8 cellular contexts compared by ENCODE assay signal in the genomic region with DNA sequence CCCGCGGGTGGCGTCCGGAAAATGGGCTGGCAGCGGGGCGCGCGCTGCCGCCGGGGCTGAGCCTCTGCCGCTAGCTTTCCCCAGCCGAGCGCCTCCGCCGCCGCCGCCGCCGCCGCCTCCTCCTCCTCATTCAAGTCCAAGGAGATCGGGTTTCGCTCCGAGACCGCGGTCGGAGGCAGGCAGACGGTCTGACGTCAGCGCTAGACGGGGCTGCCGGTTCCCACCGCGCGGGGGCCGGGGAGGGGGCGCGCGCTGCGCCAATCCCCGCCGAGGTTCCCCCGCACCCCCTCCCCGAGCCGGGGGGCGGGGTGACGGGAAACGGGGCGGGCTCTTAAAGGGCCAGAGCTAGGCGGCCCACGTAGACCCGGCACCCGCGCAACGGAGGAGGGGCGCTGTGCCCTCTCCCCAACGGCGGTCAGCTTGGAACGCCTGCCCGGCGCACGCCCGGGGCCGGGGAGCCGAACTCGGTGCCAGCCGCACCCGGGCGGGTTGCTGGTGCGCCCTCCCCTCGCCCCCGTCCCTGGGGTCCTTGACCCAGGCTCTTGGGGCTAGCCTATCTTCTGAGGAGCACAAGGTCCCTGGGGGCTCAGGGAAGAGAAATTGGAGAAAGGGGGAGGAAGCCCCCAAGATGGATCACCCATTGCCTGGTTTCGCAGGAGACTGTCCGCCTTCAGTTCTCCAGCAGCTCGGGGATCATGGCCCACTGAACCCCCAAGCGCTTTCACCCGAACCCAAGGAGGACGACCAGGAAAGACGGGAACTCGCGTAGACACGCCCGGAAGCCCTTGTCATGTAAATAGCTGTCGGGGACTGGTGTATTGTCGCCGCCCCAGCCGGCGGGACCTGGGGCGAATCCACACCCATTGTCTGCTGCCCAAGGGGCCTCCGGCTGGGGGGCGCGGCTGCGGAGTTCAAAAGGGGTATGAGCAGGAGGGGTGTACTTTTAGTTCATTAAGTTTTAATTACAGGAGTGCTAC. TPM values are rescaled to one million over a fixed set of nuclear protein-coding genes. Genes with fewer than 3 reads are reported as not detected.
DNase-seq lines count a peak whose midpoint lies in the region; ATAC-seq and TF ChIP-seq lines count a peak whose summit lies in the region.

A gene with protein sequence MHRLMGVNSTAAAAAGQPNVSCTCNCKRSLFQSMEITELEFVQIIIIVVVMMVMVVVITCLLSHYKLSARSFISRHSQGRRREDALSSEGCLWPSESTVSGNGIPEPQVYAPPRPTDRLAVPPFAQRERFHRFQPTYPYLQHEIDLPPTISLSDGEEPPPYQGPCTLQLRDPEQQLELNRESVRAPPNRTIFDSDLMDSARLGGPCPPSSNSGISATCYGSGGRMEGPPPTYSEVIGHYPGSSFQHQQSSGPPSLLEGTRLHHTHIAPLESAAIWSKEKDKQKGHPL (minus strand): TSS at position 193 of the 977 bp plus-strand sequence. CDS start 433 bp downstream, outside the sequence.

- intact Hi-C loops in uterus (cut with DNase I; ENCODE audit: low total_unique reads), result no loop called here

- H3K27me3 ChIP-seq in rectal smooth muscle tissue (ENCODE audit: control insufficient read depth, insufficient read depth, low read length), result no peaks in the 10 kb centered on the region
- no peaks in the 10 kb centered on the region for H3K27me3 ChIP-seq in uterus

- in situ Hi-C loops in astrocyte of the spinal cord (cut with HindIII; ENCODE audit: low sequenced_read_pairs), result no loop called here

- peak; percentile 78 for ATAC-seq in HG02623 (IDR thresholded peaks at IDR 0.05; ENCODE audit: unreplicated experiment)

- H3K9me3 ChIP-seq in uterus, result no peaks in the 10 kb centered on the region

- peak; percentile 87 for DNase-seq in GM04504 (ENCODE audit: low read depth)
- DNase-seq in NCI-H1417 (lab: John Stamatoyannopoulos, UW), result peak; percentile 92 to 99 (median 98)
- peak; percentile 93 for DNase-seq in T-helper 9 cell
- DNase-seq in astrocyte of the spinal cord (ENCODE audit: low read depth, low spot score), result peak; percentile 99
- DNase-seq in hippocampal formation (lab: John Stamatoyannopoulos, UW), result peak; percentile 69 to 86
- peak; percentile 96 for DNase-seq in uterus

- H3K36me3 ChIP-seq in rectal smooth muscle tissue (ENCODE audit: control insufficient read depth, insufficient read depth, low read length) (no peaks in the 10 kb centered on the region), uterus (no peaks in the 10 kb centered on the region)

- H3K4me3 ChIP-seq in astrocyte of the spinal cord (ENCODE audit: low read depth, low read length) (peak within 1 kb of the TSS; percentile 91), rectal smooth muscle tissue (ENCODE audit: low read length) (peak within 1 kb of the TSS; percentile 83), uterus (peak within 1 kb of the TSS; percentile 50 to 68)

- H3K27ac ChIP-seq in rectal smooth muscle tissue (ENCODE audit: low read depth, low read length), result peak within 1 kb of the TSS; percentile 75
- peak within 1 kb of the TSS; percentile 75 to 87 for H3K27ac ChIP-seq in uterus

- peak; percentile 93 to 98 for TF ChIP-seq POLR2A in uterus (IDR thresholded peaks at IDR 0.05)

- peak within 1 kb of the TSS; percentile 74 for H3K9ac ChIP-seq in rectal smooth muscle tissue (ENCODE audit: low read length)

- TF ChIP-seq CTCF in astrocyte of the spinal cord (IDR thresholded peaks at IDR 0.05; ENCODE audit: low read depth, low read length) (no peak), uterus (IDR thresholded peaks at IDR 0.05) (peak in 1 of 4 experiments; percentile 35)

- H3K4me1 ChIP-seq in rectal smooth muscle tissue (ENCODE audit: control insufficient read depth, insufficient read depth, low read length) (peaks cover 13% of the 10 kb centered on the region), uterus (peaks cover 4% of the 10 kb centered on the region in 2 donors)

RNA-seq across cellular contexts. Expression of the gene that starts here (rescaled TPM):
- 10 to 100 TPM in 3 of 4 donors, 1 to 10 TPM in 1; 5.6 to 51.9 (median 33.5) TPM for total RNA-seq in uterus

Comparison
In these comparisons a context has a peak if more than half of its experiments do, and no peak if none do; other contexts are left out.
1. Peak in every context shown above with its lines: DNase-seq, ATAC-seq, H3K4me3 ChIP-seq and H3K27ac ChIP-seq.